In genomic region chr19:2627319-2627829, GRCh38 we compare ENCODE assay signal across 8 cellular contexts.
DNase-seq lines count a peak whose midpoint lies in the region; ATAC-seq, FAIRE-seq and TF ChIP-seq lines count a peak whose summit lies in the region.

No MANE protein-coding gene starts in this region.

- H3K4me3 Mint-ChIP-seq in memory B cell = peak overlapping the region; percentile 70

- H3K27me3 Mint-ChIP-seq in memory B cell = no peaks in the 10 kb centered on the region

- TF ChIP-seq EP300 in A549 (IDR thresholded peaks at IDR 0.05) (no peak), stomach (IDR thresholded peaks at IDR 0.05) (peak; percentile 71)

- TF ChIP-seq POLR2A in A549 (IDR thresholded peaks at IDR 0.05; ENCODE audit: low read length) (no peak), stomach (IDR thresholded peaks at IDR 0.05) (no peak)

- WGBS in A549 (ENCODE audit: missing lambda C conversion rate) = 12% methylated on average over 12 of the region's 17 CpGs
- WGBS in stomach, 5 donors = 17 to 34% (median 30%) methylated on average over 10 to 17 of the region's 17 CpGs

- H3K9me3 ChIP-seq in A549 (peaks cover 20% of the 10 kb centered on the region; the same call in 2 of the 3 replicates), SJSA1 (replicated peaks) (peaks cover 21% of the 10 kb centered on the region), stomach (peaks cover 0 to 13% (median 5%) of the 10 kb centered on the region in 4 donors)

- H3K4me2 ChIP-seq in A549 = peak overlapping the region; percentile 67

- POLR2A ChIA-PET in A549 (lab: Yijun Ruan, JAX) = interaction anchor here (2.3 kb wide), 1 partner anchor 151 kb away, joined by 18 read pairs; the partner anchor contains the start of gene GADD45B

- ATAC-seq in A549 (peak; percentile 88 to 92), GM21447 (IDR thresholded peaks at IDR 0.05; ENCODE audit: unreplicated experiment) (peak; percentile 43), memory B cell (ENCODE audit: low read depth) (peak; percentile 63)

- no peak for TF ChIP-seq RAD21 in A549 (conservative IDR thresholded peaks at IDR 0.05 in 1 of 2, IDR thresholded peaks at IDR 0.05 in 1 of 2)

- no peaks in the 10 kb centered on the region for H3K36me3 ChIP-seq in SJSA1
- H3K36me3 ChIP-seq in stomach = no peaks in the 10 kb centered on the region

- H3K4me3 ChIP-seq in A549 (no peak overlapping the region), SJSA1 (no peak overlapping the region), stomach (no peak overlapping the region)

- CTCF ChIA-PET in A549 (lab: Yijun Ruan, JAX) = interaction anchor here (1.1 to 5.1 kb wide), 8 partner anchors 8 to 157 kb away, joined by 3 to 39 read pairs (median 8); no protein-coding TSS in a partner anchor

- H3K4me1 Mint-ChIP-seq in memory B cell = peaks cover 61% of the 10 kb centered on the region

- intact Hi-C loops in stomach (cut with DNase I; ENCODE audit: low total_unique reads) = no loop called here

- no peak for FAIRE-seq in A549 (lab: Jason Lieb, UNC)

- no peaks in the 10 kb centered on the region for H3K9me3 Mint-ChIP-seq in memory B cell

- peak overlapping the region; percentile 68 to 70; a peak in 5 of 6 replicates for H3K27ac ChIP-seq in A549
- H3K27ac ChIP-seq in SJSA1 = peak overlapping the region; percentile 54
- H3K27ac ChIP-seq in stomach = peak overlapping the region; percentile 72 to 90 (median 82)

- peaks cover 27% of the 10 kb centered on the region for H3K36me3 Mint-ChIP-seq in memory B cell

- peak overlapping the region; percentile 95 for H3K27ac Mint-ChIP-seq in memory B cell

- peaks cover 15% of the 10 kb centered on the region for H3K4me1 ChIP-seq in A549
- H3K4me1 ChIP-seq in SJSA1 (replicated peaks) = peaks cover 16% of the 10 kb centered on the region
- peaks cover 24 to 65% (median 47%) of the 10 kb centered on the region in 4 donors for H3K4me1 ChIP-seq in stomach

- H3K27me3 ChIP-seq in SJSA1 (replicated peaks) (no peaks in the 10 kb centered on the region), stomach (no peaks in the 10 kb centered on the region)

- DNase-seq in A549 (ENCODE audit: low read depth in 1 of 2, low spot score in 1 of 2) (peak; percentile 76 to 81), SJSA1 (ENCODE audit: low read depth in 1 of 2, low spot score in 2 of 2) (peak; percentile 74 to 91), dedifferentiated amniotic fluid mesenchymal stem cell (ENCODE audit: extremely low spot score) (peak; percentile 95), memory B cell (ENCODE audit: low spot score in 2 of 2) (peak; percentile 61 to 65), stomach (peak; percentile 87), NK-92 (lab: John Stamatoyannopoulos, UW; ENCODE audit: unreplicated experiment) (no peak)
- DNase-seq in effector CD4-positive, alpha-beta T cell = no peak

- TF ChIP-seq CTCF in A549 (IDR thresholded peaks at IDR 0.05) (no peak), stomach (IDR thresholded peaks at IDR 0.05) (no peak)

TF ChIP-seq in A549, 52 proteins besides CTCF, POLR2A, EP300 and RAD21:
- TF ChIP-seq CHD4 (IDR thresholded peaks at IDR 0.05; ENCODE audit: borderline replicate concordance) (no peak), BHLHE40 (IDR thresholded peaks at IDR 0.05; ENCODE audit: low read depth, low read length) (peak; percentile 82), E2F6 (IDR thresholded peaks at IDR 0.05; ENCODE audit: borderline replicate concordance, low read depth) (peak; percentile 39; the same call in 1 of the 2 replicates), MAX (IDR thresholded peaks at IDR 0.05) (peak; percentile 67), ZSCAN20 (CRISPR knock-in tag; IDR thresholded peaks at IDR 0.05) (no peak), FOSL2 (IDR thresholded peaks at IDR 0.05) (0 out of 2 replicates have a peak, but pooled peaks have one; percentile 7), FOSL2 (CRISPR knock-in tag; IDR thresholded peaks at IDR 0.05) (peak; percentile 83), MAFK (IDR thresholded peaks at IDR 0.05; ENCODE audit: partially characterized antibody) (peak; percentile 64), ZFP36 (IDR thresholded peaks at IDR 0.05; ENCODE audit: borderline replicate concordance, partially characterized antibody) (no peak), GATA3 (IDR thresholded peaks at IDR 0.05; ENCODE audit: borderline replicate concordance) (0 out of 2 replicates have a peak, but pooled peaks have one; percentile 21)

Comparison
In these comparisons a context has a peak if more than half of its experiments do, and no peak if none do; other contexts are left out.
1. DNase-seq: peak in A549 (2 of 2), SJSA1 (2 of 2), dedifferentiated amniotic fluid mesenchymal stem cell (single experiment), memory B cell (2 of 2) and stomach (single experiment); none in NK-92 (single experiment) and effector CD4-positive, alpha-beta T cell (single experiment).
2. Peak in every context shown above with its lines, with median percentiles within 50 percentile points of each other: ATAC-seq and H3K27ac ChIP-seq.